13 cellular contexts compared by ENCODE assay signal in genomic region chr6:23040899-23041298, GRCh38.
"Had no signal": no experiment of that assay in that cellular context is flagged by ENCODE, and none has a peak within 500 bp of the region (broad histone marks: within the 10 kb centered on the region; RNA-seq: fewer than 3 reads in every experiment).

No MANE protein-coding gene starts in this region.

- H3K9me3 ChIP-seq: colonic mucosa, esophagus muscularis mucosa, esophagus squamous epithelium, gastrocnemius medialis, gastroesophageal sphincter, heart left ventricle, heart right ventricle had no signal

- H3K27ac ChIP-seq: colonic mucosa, coronary artery, dorsolateral prefrontal cortex, epithelial cell of prostate, esophagus muscularis mucosa, esophagus squamous epithelium, foreskin keratinocyte, gastrocnemius medialis, gastroesophageal sphincter, heart left ventricle, heart right ventricle had no signal

- ATAC-seq: effector memory CD8-positive, alpha-beta T cell; esophagus mucosa; foreskin keratinocyte; gastrocnemius medialis; gastroesophageal sphincter; heart left ventricle; heart right ventricle had no signal

- H3K27me3 ChIP-seq: colonic mucosa, dorsolateral prefrontal cortex, esophagus muscularis mucosa, esophagus squamous epithelium, foreskin keratinocyte, gastrocnemius medialis, gastroesophageal sphincter, heart left ventricle, heart right ventricle had no signal

- H3K4me3 ChIP-seq: colonic mucosa, coronary artery, dorsolateral prefrontal cortex, esophagus muscularis mucosa, esophagus squamous epithelium, gastrocnemius medialis, gastroesophageal sphincter, heart left ventricle, heart right ventricle had no signal

- H3K36me3 ChIP-seq: colonic mucosa, esophagus muscularis mucosa, esophagus squamous epithelium, gastrocnemius medialis, gastroesophageal sphincter, heart left ventricle, heart right ventricle had no signal
